Comparison of ENCODE assay signal across 1 cellular context in the genomic region with DNA sequence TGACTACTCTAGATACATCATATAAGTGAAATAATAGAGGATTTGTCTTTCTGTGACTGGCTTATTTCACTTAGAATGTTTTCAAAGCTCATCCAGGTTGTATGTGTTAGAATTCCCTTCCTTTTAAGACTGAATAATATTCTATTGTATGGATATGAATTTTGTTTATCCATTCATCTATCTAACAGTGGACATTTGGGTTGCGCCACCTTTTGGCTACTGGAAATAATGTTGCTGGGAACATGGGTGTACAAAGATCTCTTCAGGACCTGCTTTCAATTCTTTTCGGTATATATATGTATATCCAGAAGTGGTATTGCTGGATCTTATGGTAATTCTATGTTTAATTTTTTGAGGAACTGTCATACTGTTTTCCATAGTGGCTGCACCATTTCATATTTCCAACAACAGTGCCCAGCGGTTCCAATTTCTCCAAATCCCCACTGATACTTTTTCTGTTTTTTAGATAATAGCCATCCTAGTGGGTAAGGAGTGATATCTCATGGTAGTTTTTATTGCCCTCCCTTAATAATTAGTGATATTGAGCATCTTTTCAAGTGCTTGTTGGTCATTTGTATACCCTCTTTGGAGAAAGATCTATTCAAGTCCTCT.
TF ChIP-seq lines count a peak whose summit lies in the region.

No MANE protein-coding gene starts in this region.

TF ChIP-seq in HepG2, 621 proteins besides CTCF, POLR2A, EP300 and RAD21:
- TF ChIP-seq ZEB1 (IDR thresholded peaks at IDR 0.05; ENCODE audit: insufficient replicate concordance, low read depth) (no peak), NR1H2 (CRISPR knock-in tag; IDR thresholded peaks at IDR 0.05; ENCODE audit: borderline replicate concordance, low read depth) (no peak), CBX1 (IDR thresholded peaks at IDR 0.05; ENCODE audit: low read depth) (no peak), STAG1 (CRISPR knock-in tag; IDR thresholded peaks at IDR 0.05) (peak; percentile 34), ZFP62 (CRISPR knock-in tag; IDR thresholded peaks at IDR 0.05) (no peak)
- TF ChIP-seq, protein P1, sequence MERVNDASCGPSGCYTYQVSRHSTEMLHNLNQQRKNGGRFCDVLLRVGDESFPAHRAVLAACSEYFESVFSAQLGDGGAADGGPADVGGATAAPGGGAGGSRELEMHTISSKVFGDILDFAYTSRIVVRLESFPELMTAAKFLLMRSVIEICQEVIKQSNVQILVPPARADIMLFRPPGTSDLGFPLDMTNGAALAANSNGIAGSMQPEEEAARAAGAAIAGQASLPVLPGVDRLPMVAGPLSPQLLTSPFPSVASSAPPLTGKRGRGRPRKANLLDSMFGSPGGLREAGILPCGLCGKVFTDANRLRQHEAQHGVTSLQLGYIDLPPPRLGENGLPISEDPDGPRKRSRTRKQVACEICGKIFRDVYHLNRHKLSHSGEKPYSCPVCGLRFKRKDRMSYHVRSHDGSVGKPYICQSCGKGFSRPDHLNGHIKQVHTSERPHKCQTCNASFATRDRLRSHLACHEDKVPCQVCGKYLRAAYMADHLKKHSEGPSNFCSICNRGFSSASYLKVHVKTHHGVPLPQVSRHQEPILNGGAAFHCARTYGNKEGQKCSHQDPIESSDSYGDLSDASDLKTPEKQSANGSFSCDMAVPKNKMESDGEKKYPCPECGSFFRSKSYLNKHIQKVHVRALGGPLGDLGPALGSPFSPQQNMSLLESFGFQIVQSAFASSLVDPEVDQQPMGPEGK (CRISPR knock-in tag; IDR thresholded peaks at IDR 0.05) = no peak
